Comparison of ENCODE assay signal across 33 cellular contexts in the genomic region with DNA sequence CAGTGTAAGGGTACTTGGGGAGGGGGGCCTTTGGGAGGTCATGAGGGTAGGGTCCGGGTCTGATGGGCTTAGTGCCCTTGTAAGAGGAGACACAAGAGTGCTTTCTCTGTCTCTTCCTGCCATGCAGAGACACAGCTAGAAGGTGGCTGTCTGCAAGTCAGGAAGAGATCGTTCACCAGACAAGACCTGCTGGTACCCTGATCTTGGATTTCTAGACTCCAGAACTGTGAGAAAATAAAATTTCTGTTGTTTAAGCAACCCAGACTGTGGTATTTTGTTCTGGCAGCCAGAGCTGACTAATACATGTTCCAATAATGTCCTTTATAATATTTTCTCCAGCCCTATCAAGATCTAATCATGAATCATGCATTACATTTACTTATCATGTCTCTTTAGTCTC.
DNase-seq lines count a peak whose midpoint lies in the region; TF ChIP-seq lines count a peak whose summit lies in the region.
"Had no signal": no experiment of that assay in that cellular context is flagged by ENCODE, and none has a peak within 500 bp of the region (broad histone marks: within the 10 kb centered on the region; RNA-seq: fewer than 3 reads in every experiment).

No MANE protein-coding gene starts in this region.

- H3K27me3 ChIP-seq in GM23248 (replicated peaks; ENCODE audit: insufficient read depth) (no peaks in the 10 kb centered on the region), trophoblast cell (ENCODE audit: insufficient read depth, low read length) (no peaks in the 10 kb centered on the region), SJCRH30 (no peaks in the 10 kb centered on the region; the same call in 1 of the 2 replicates)
- H3K27me3 ChIP-seq: BE2C; BLaER1; BLaER1 treated with 17β-estradiol and CSF1 and Interleukin-3, amounts not matched to agents 10 nM and 100 nM had no signal

- H4K8ac ChIP-seq in trophoblast cell (ENCODE audit: low read depth, low read length), result no peak overlapping the region

- H2BK5ac ChIP-seq in trophoblast cell (ENCODE audit: low read depth, low read length, poor library complexity), result no peak overlapping the region

- H4K91ac ChIP-seq in trophoblast cell (ENCODE audit: low read depth, low read length), result no peak overlapping the region

- H2BK12ac ChIP-seq in trophoblast cell (ENCODE audit: low read length), result no peak overlapping the region

- no peak overlapping the region for H2BK120ac ChIP-seq in trophoblast cell (ENCODE audit: insufficient read depth, low read length, poor library complexity)

- no peak overlapping the region for H3K9ac ChIP-seq in GM23248
- no peak overlapping the region for H3K9ac ChIP-seq in trophoblast cell (ENCODE audit: low read length)
- H3K9ac ChIP-seq: BLaER1; BLaER1 treated with 17β-estradiol and CSF1 and Interleukin-3, amounts not matched to agents 10 nM and 100 nM had no signal

- peak; percentile 14 for DNase-seq in GM23248
- peak; percentile 29 to 32 for DNase-seq in erythroblast (lab: John Stamatoyannopoulos, UW)
- DNase-seq in iris pigment epithelial cell (ENCODE audit: low read depth), result peak; percentile 12
- DNase-seq in trophoblast cell, result peak; percentile 91 to 97
- DNase-seq in NCI-H510A (lab: John Stamatoyannopoulos, UW), result no peak
- DNase-seq in activated T-cell treated with anti-CD3 and anti-CD28 coated beads for 4 hours, result no peak
- DNase-seq in iPS-NIHi7 (ENCODE audit: extremely low spot score), result no peak
- no peak for DNase-seq in SJCRH30
- DNase-seq: 8988T; ACHN; AML-193; BE2C; C1 segment of cervical spinal cord; Caco-2; Calu3; CD4-positive, alpha-beta memory T cell; CD4-positive, alpha-beta T cell; CD4-positive, CD25-positive, alpha-beta regulatory T cell; CD8-positive, alpha-beta memory T cell; CD8-positive, alpha-beta T cell; COR-L47; DMS 273 treated with DMSO at 0.1 percent for 48 hours; DMS153; DMS53; DMS79; DMS79 treated with DMSO at 0.1 percent for 48 hours; DND-41; EL had no signal

- no peaks in the 10 kb centered on the region for H3K9me2 ChIP-seq in GM23248 (ENCODE audit: insufficient read depth)

- in situ Hi-C loops in GM23248 (cut with MboI), result no loop called here

- H4K20me1 ChIP-seq in GM23248 (ENCODE audit: insufficient read depth), result no peaks in the 10 kb centered on the region
- H4K20me1 ChIP-seq: BLaER1; BLaER1 treated with 17β-estradiol and CSF1 and Interleukin-3, amounts not matched to agents 10 nM and 100 nM had no signal

- no peaks in the 10 kb centered on the region for H3F3A ChIP-seq in GM23248 (ENCODE audit: insufficient read depth)

- no peak overlapping the region for H3K4ac ChIP-seq in trophoblast cell (ENCODE audit: low read depth, low read length)

- H2AFZ ChIP-seq in GM23248 (no peak overlapping the region), trophoblast cell (ENCODE audit: insufficient read depth, low read length, poor library complexity) (no peak overlapping the region)

- H3K79me2 ChIP-seq in GM23248 (ENCODE audit: insufficient read depth) (no peaks in the 10 kb centered on the region), trophoblast cell (ENCODE audit: control insufficient read depth, insufficient read depth, low read length, poor library complexity) (no peaks in the 10 kb centered on the region)

- H3K4me2 ChIP-seq in GM23248 (ENCODE audit: unreplicated experiment) (no peak overlapping the region), trophoblast cell (ENCODE audit: low read length) (no peak overlapping the region)
- H3K4me2 ChIP-seq: A549; BLaER1; BLaER1 treated with 17β-estradiol and CSF1 and Interleukin-3, amounts not matched to agents 10 nM and 100 nM had no signal

- H3K4me3 ChIP-seq in GM23248, result no peak overlapping the region
- H3K4me3 ChIP-seq in trophoblast cell (ENCODE audit: low read depth, low read length), result no peak overlapping the region
- H3K4me3 ChIP-seq in SJCRH30, result no peak overlapping the region
- H3K4me3 ChIP-seq: A549; BLaER1; BLaER1 treated with 17β-estradiol and CSF1 and Interleukin-3, amounts not matched to agents 10 nM and 100 nM had no signal

- no peaks in the 10 kb centered on the region for H3K36me3 ChIP-seq in GM23248 (ENCODE audit: low read depth)
- H3K36me3 ChIP-seq in trophoblast cell (ENCODE audit: control insufficient read depth in 1 of 2, insufficient read depth in 2 of 2, low read length in 2 of 2), result no peaks in the 10 kb centered on the region
- no peaks in the 10 kb centered on the region for H3K36me3 ChIP-seq in SJCRH30
- H3K36me3 ChIP-seq: BE2C; BLaER1; BLaER1 treated with 17β-estradiol and CSF1 and Interleukin-3, amounts not matched to agents 10 nM and 100 nM had no signal

- H3K4me1 ChIP-seq in GM23248 (ENCODE audit: insufficient read depth), result no peaks in the 10 kb centered on the region
- no peaks in the 10 kb centered on the region for H3K4me1 ChIP-seq in trophoblast cell (ENCODE audit: control insufficient read depth in 1 of 2, insufficient read depth in 2 of 2, low read length in 2 of 2)
- H3K4me1 ChIP-seq in SJCRH30, result no peaks in the 10 kb centered on the region
- H3K4me1 ChIP-seq: A549; BLaER1; BLaER1 treated with 17β-estradiol and CSF1 and Interleukin-3, amounts not matched to agents 10 nM and 100 nM; Caco-2 had no signal

- H3K23ac ChIP-seq in trophoblast cell (ENCODE audit: low read length), result no peak overlapping the region

- no peak overlapping the region for H3K14ac ChIP-seq in trophoblast cell (ENCODE audit: low read length)

- TF ChIP-seq POLR2A in erythroblast (IDR thresholded peaks at IDR 0.05; ENCODE audit: low read length), result no peak

- H3K9me3 ChIP-seq in GM23248 (ENCODE audit: low read depth) (no peaks in the 10 kb centered on the region), trophoblast cell (ENCODE audit: insufficient read depth, low read depth, low read length) (peaks cover 4% of the 10 kb centered on the region), SJCRH30 (replicated peaks) (no peaks in the 10 kb centered on the region)
- H3K9me3 ChIP-seq: BE2C, BLaER1 had no signal

- no peak overlapping the region for H2AK5ac ChIP-seq in trophoblast cell (ENCODE audit: low read length)

- WGBS in GM23248 (ENCODE audit: low coverage in 1 of 2, low lambda C conversion rate in 2 of 2, missing lambda C conversion rate in 2 of 2), 2 experiments, result 81 to 91% methylated on average over 2 of the region's 2 CpGs
- WGBS in trophoblast cell (ENCODE audit: extremely low coverage, insufficient coverage, insufficient read length), result no CpG with 5 or more reads among the region's 2 CpGs

- no peak overlapping the region for H3K18ac ChIP-seq in trophoblast cell (ENCODE audit: low read length)

- no peak overlapping the region for H4K12ac ChIP-seq in trophoblast cell (ENCODE audit: low read depth, low read length)

- H3K79me1 ChIP-seq in trophoblast cell (ENCODE audit: low read length), result no peaks in the 10 kb centered on the region

- H3K27ac ChIP-seq in GM23248 (no peak overlapping the region), trophoblast cell (ENCODE audit: low read depth, low read length) (no peak overlapping the region), SJCRH30 (no peak overlapping the region)
- H3K27ac ChIP-seq: 22Rv1; A549; BLaER1; BLaER1 treated with 17β-estradiol and CSF1 and Interleukin-3, amounts not matched to agents 10 nM and 100 nM; C4-2B had no signal

Comparison
In these comparisons a context has a peak if more than half of its experiments do, and no peak if none do; other contexts are left out.
1. DNase-seq: peak in GM23248 (single experiment), erythroblast (2 of 2), iris pigment epithelial cell (single experiment) and trophoblast cell (2 of 2); none in NCI-H510A (single experiment), activated T-cell treated with anti-CD3 and anti-CD28 coated beads for 4 hours (single experiment), iPS-NIHi7 (single experiment) and SJCRH30 (0 of 2).